20 cellular contexts compared by ENCODE assay signal in the genomic region with DNA sequence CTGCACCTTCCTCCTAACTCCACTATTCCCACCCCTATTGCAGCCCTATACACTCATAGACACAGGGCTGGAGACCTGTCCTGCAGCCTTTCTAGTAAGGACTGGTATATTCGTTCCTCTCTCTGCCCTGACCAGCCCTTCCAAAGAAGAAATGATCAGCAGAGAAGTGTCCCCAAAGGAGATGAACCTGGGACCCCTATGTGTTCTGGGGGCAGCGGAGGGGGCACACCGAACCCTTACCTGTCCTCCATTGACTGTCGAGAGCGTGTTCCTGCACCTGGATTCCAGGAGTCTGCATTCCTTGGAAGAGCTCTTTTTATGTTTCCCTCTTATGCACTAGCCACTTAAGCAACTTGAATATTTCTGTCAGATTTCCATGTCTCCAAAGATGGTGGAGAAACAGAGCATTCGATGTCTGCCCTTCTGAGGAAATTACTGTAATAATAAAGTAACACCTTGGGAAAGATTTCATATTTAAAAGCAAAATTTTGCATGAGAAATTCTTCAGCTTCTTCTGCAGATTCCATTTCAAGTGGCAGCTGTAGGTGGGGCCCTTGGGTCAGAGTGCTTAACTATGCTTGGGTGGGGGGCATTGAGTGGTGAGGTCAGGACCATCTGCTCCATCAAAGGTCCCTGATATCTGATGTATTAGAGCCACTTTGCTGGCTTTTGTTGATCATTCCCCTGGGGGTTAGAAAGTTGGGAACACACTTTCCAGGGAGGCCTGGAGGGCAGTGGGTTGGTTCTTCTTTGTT. TPM values are rescaled to one million over a fixed set of nuclear protein-coding genes. Genes with fewer than 3 reads are reported as not detected.
DNase-seq lines count a peak whose midpoint lies in the region; ATAC-seq and TF ChIP-seq lines count a peak whose summit lies in the region.
"Had no signal": no experiment of that assay in that cellular context is flagged by ENCODE, and none has a peak within 500 bp of the region (broad histone marks: within the 10 kb centered on the region; RNA-seq: fewer than 3 reads in every experiment).

No MANE protein-coding gene starts in this region.

- POLR2A ChIA-PET in activated CD4-positive, alpha-beta T cell treated with anti-CD3 and anti-CD28 coated beads for 36 hours (lab: Charles Lee) = no interaction called here

- H3K36me3 ChIP-seq in OCI-LY3 (replicated peaks; ENCODE audit: low read depth, low read length) = peaks cover 70% of the 10 kb centered on the region
- no peaks in the 10 kb centered on the region for H3K36me3 ChIP-seq in esophagus muscularis mucosa
- H3K36me3 ChIP-seq in vagina = no peaks in the 10 kb centered on the region
- H3K36me3 ChIP-seq: BLaER1 had no signal

- peaks cover 75% of the 10 kb centered on the region for H4K20me1 ChIP-seq in OCI-LY3 (ENCODE audit: insufficient read depth, low read length)

- H3K4me2 ChIP-seq in OCI-LY3 (ENCODE audit: low read length) = peak overlapping the region; percentile 96
- H3K4me2 ChIP-seq: BLaER1 had no signal

- H3K9me3 ChIP-seq in OCI-LY3 (ENCODE audit: insufficient read depth, low read length) (no peaks in the 10 kb centered on the region), esophagus muscularis mucosa (no peaks in the 10 kb centered on the region), vagina (no peaks in the 10 kb centered on the region)
- H3K9me3 ChIP-seq: BLaER1, Caco-2 had no signal

- TF ChIP-seq POLR2A in esophagus muscularis mucosa (IDR thresholded peaks at IDR 0.05; ENCODE audit: low read depth) (no peak), vagina (IDR thresholded peaks at IDR 0.05) (no peak)

- 91% methylated on average over 6 of the region's 6 CpGs for WGBS in esophagus muscularis mucosa

- ATAC-seq in activated CD4-positive, alpha-beta T cell treated with anti-CD3 and anti-CD28 coated beads for 36 hours = no peak
- ATAC-seq in HG03280 (IDR thresholded peaks at IDR 0.05; ENCODE audit: unreplicated experiment) (no peak), GM18519 (IDR thresholded peaks at IDR 0.05; ENCODE audit: low FRiP score, unreplicated experiment) (no peak)
- ATAC-seq: HCT116, Right ventricle myocardium inferior had no signal

- peaks cover 27% of the 10 kb centered on the region for H3K4me1 Mint-ChIP-seq in activated CD4-positive, alpha-beta T cell treated with anti-CD3 and anti-CD28 coated beads for 36 hours

- H3K27me3 ChIP-seq in OCI-LY3 (ENCODE audit: low read depth, low read length) = no peaks in the 10 kb centered on the region
- peaks cover 0 to 29% (median 4%) of the 10 kb centered on the region in 4 donors for H3K27me3 ChIP-seq in esophagus muscularis mucosa
- H3K27me3 ChIP-seq in vagina = no peaks in the 10 kb centered on the region

- TF ChIP-seq CTCF in OCI-LY3 (IDR thresholded peaks at IDR 0.05; ENCODE audit: low read depth, low read length) = peak; percentile 51
- TF ChIP-seq CTCF in esophagus muscularis mucosa (IDR thresholded peaks at IDR 0.05) = no peak
- TF ChIP-seq CTCF in vagina (IDR thresholded peaks at IDR 0.05) = no peak

- intact Hi-C loops in activated CD4-positive, alpha-beta T cell treated with anti-CD3 and anti-CD28 coated beads for 36 hours (cut with DNase I, micrococcal nuclease) = no loop called here
- intact Hi-C loops in esophagus muscularis mucosa (cut with DNase I) (no loop called here), vagina (cut with DNase I) (no loop called here)

- DNase-seq in activated CD4-positive, alpha-beta T cell treated with anti-CD3 and anti-CD28 coated beads for 36 hours = no peak
- no peak for DNase-seq in activated CD4-positive, alpha-beta T cell treated with anti-CD3 and anti-CD28 coated beads, Interleukin-2, amount 50 U/mL, for 4 hours
- peak; percentile 74 for DNase-seq in esophagus muscularis mucosa (ENCODE audit: extremely low spot score)
- DNase-seq in vagina (ENCODE audit: extremely low spot score in 2 of 2) = peak; percentile 34 to 60
- DNase-seq: Caco-2; CD4-positive, alpha-beta memory T cell; DMS153; GOT3; Kasumi-1; NCI-H187; NCI-H2227 treated with DMSO at 0.1 percent for 48 hours; NCI-H510A had no signal

- H3K36me3 Mint-ChIP-seq in activated CD4-positive, alpha-beta T cell treated with anti-CD3 and anti-CD28 coated beads for 36 hours (ENCODE audit: low read depth) = no peaks in the 10 kb centered on the region
- H3K36me3 Mint-ChIP-seq: CD4-positive, alpha-beta memory T cell had no signal

- peak overlapping the region; percentile 98 for H3K27ac ChIP-seq in OCI-LY3 (ENCODE audit: low read length)
- no peak overlapping the region for H3K27ac ChIP-seq in esophagus muscularis mucosa (replicated peaks in 1 of 4)
- no peak overlapping the region for H3K27ac ChIP-seq in vagina
- H3K27ac ChIP-seq: BLaER1 had no signal

- H3K4me1 ChIP-seq in OCI-LY3 (ENCODE audit: low read length) (peaks cover 79% of the 10 kb centered on the region), esophagus muscularis mucosa (peaks cover 8 to 35% (median 21%) of the 10 kb centered on the region in 4 donors), vagina (peaks cover 12% of the 10 kb centered on the region)
- H3K4me1 ChIP-seq: Caco-2 had no signal

- H3K79me2 ChIP-seq in OCI-LY3 (ENCODE audit: low read length) = peaks cover 100% of the 10 kb centered on the region

- no peaks in the 10 kb centered on the region for H3K9me3 Mint-ChIP-seq in activated CD4-positive, alpha-beta T cell treated with anti-CD3 and anti-CD28 coated beads for 36 hours (ENCODE audit: low read depth)

- no peak overlapping the region for H2AFZ ChIP-seq in OCI-LY3 (ENCODE audit: low read depth, low read length)

- no peak for TF ChIP-seq EP300 in esophagus muscularis mucosa (IDR thresholded peaks at IDR 0.05)

- H3K27me3 Mint-ChIP-seq in activated CD4-positive, alpha-beta T cell treated with anti-CD3 and anti-CD28 coated beads for 36 hours = peaks cover 26% of the 10 kb centered on the region

- H3K9ac ChIP-seq in OCI-LY3 (ENCODE audit: low read length) = peak overlapping the region; percentile 97
- H3K9ac ChIP-seq: BLaER1 had no signal

- H3K27ac Mint-ChIP-seq in activated CD4-positive, alpha-beta T cell treated with anti-CD3 and anti-CD28 coated beads for 36 hours = peak overlapping the region; percentile 7

- H3K4me3 ChIP-seq in OCI-LY3 (ENCODE audit: low read length) (peak overlapping the region; percentile 90), esophagus muscularis mucosa (no peak overlapping the region), vagina (no peak overlapping the region)
- H3K4me3 ChIP-seq: BLaER1 had no signal

- CTCF ChIA-PET in activated CD4-positive, alpha-beta T cell treated with anti-CD3 and anti-CD28 coated beads for 36 hours (lab: Charles Lee) = no interaction called here

- H3K4me3 Mint-ChIP-seq in activated CD4-positive, alpha-beta T cell treated with anti-CD3 and anti-CD28 coated beads for 36 hours = no peak overlapping the region
- H3K4me3 Mint-ChIP-seq: CD4-positive, alpha-beta memory T cell had no signal

RNA-seq across cellular contexts. Expression of a gene that starts 6.3 kb away (rescaled TPM):
- total RNA-seq in activated CD4-positive, alpha-beta T cell treated with anti-CD3 and anti-CD28 coated beads for 36 hours = under 1 TPM; 0.60 to 0.98 TPM
- total RNA-seq in esophagus muscularis mucosa (1 to 10 TPM in 3 of 4 donors, under 1 TPM in 1; under 0.01 to 6.1 (median 2.8) TPM), vagina (2.2 TPM)
- total RNA-seq: MCF 10A, SK-MEL-5 had no signal

Comparison
In these comparisons a context has a peak if more than half of its experiments do, and no peak if none do; other contexts are left out.
1. DNase-seq: peak in esophagus muscularis mucosa (single experiment) and vagina (2 of 2); none in activated CD4-positive, alpha-beta T cell treated with anti-CD3 and anti-CD28 coated beads for 36 hours (single experiment) and activated CD4-positive, alpha-beta T cell treated with anti-CD3 and anti-CD28 coated beads, Interleukin-2, amount 50 U/mL, for 4 hours (0 of 2).